Comparison of ENCODE assay signal across 8 cellular contexts in the genomic region with DNA sequence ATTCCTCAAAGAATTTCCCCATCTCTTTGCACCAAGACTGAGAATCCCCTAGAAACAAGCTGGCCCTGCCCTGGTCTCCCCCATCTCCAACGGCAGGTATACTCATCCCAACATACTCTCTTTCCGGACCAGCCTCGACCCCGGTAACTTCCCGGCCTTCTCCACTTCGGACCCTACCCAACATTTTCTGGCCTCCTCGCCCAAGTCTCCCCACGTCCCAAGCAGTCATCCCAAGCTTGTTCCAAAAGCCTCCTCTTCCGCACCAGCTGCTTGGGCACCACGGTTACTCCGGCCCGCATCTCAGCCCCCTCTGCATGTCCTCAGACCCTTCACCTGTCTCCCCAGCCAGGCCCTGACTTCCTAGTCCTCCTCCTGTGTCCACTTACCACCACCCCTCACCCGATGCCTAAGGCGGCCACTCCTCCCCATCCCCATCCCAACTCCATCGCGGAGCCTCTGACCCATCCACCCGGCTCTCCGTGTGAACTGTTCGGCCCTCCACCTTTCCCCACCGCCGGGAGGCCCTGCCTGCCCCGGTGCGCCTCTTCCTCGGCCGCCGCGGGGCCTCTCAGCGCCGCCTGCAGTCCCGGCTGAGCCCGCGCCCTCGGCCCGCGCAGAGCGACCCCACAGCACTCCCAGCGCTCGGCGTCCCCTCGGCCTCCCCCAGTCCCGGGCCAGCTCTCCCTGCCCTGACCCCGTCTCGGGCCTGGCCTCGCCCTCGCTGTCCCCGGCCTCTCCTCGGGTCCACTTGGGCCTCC. TPM values are rescaled to one million over a fixed set of nuclear protein-coding genes. Genes with fewer than 3 reads are reported as not detected.
DNase-seq lines count a peak whose midpoint lies in the region; ATAC-seq and TF ChIP-seq lines count a peak whose summit lies in the region.

No MANE protein-coding gene starts in this region.

- peaks cover 17% of the 10 kb centered on the region; the same call in 1 of the 2 replicates for H3K79me2 ChIP-seq in H9 (ENCODE audit: insufficient read depth, low read length)

- no peak overlapping the region for H2AFZ ChIP-seq in H9 (ENCODE audit: low read length)

- peak; percentile 40 for ATAC-seq in CD4-positive, alpha-beta T cell (ENCODE audit: poor library complexity)

- peak in 7 of 10 experiments; percentile 14 to 57 (median 32) for DNase-seq in CD4-positive, alpha-beta T cell
- DNase-seq in H9 (no peak), Peyer's patch (no peak), adipocyte (ENCODE audit: low read depth) (peak; percentile 76), hippocampal formation (lab: John Stamatoyannopoulos, UW) (no peak), HT-29 (ENCODE audit: low spot score) (no peak)

- H3K9ac ChIP-seq in H9 (ENCODE audit: extremely low read depth, insufficient read length, low read length) (peak overlapping the region; percentile 70), adipocyte (ENCODE audit: low read length) (peak overlapping the region; percentile 90)

- no peak overlapping the region for H3K56ac ChIP-seq in H9 (ENCODE audit: insufficient read length, low read depth, low read length)

- TF ChIP-seq POLR2A in Peyer's patch (IDR thresholded peaks at IDR 0.05): no peak

- peak overlapping the region; percentile 94 for H3K4me2 ChIP-seq in H9 (ENCODE audit: insufficient read depth, insufficient read length, low read length)

- H3K23ac ChIP-seq in H9 (ENCODE audit: insufficient read length, low read depth, low read length): peak overlapping the region; percentile 37

- no peak overlapping the region; the same call in 1 of the 2 replicates for H2BK15ac ChIP-seq in H9 (ENCODE audit: low read depth, low read length)

- no peaks in the 10 kb centered on the region for H3K27me3 ChIP-seq in CD4-positive, alpha-beta T cell (ENCODE audit: control insufficient read depth, insufficient read depth, low read length)
- H3K27me3 ChIP-seq in H9 (ENCODE audit: insufficient read depth, low read length) (no peaks in the 10 kb centered on the region), Peyer's patch (no peaks in the 10 kb centered on the region), adipocyte (replicated peaks; ENCODE audit: control insufficient read depth, insufficient read depth, low read length) (no peaks in the 10 kb centered on the region)

- no peak overlapping the region for H3T11ph ChIP-seq in H9 (ENCODE audit: low read length)

- CTCF ChIA-PET in CD4-positive, alpha-beta T cell (lab: Charles Lee): no interaction called here

- no peak overlapping the region for H2BK120ac ChIP-seq in H9 (ENCODE audit: low read depth, low read length, poor library complexity, severe bottlenecking)

- peaks cover 16% of the 10 kb centered on the region for H3K36me3 Mint-ChIP-seq in CD4-positive, alpha-beta T cell (ENCODE audit: low read depth)
- H3K36me3 Mint-ChIP-seq in H9 (ENCODE audit: insufficient read depth in 1 of 3, low read depth in 3 of 3): peaks cover 0 to 15% (median 8%) of the 10 kb centered on the region in 3 experiments; a peak in 3 of 7 replicates

- H3K4me3 ChIP-seq in Peyer's patch (peak overlapping the region; percentile 82 to 99 (median 92)), adipocyte (ENCODE audit: low read length) (peak overlapping the region; percentile 89), iPS-11a (ENCODE audit: low read depth, low read length) (peak overlapping the region; percentile 69), skin epidermis (peak overlapping the region; percentile 60 to 94 (median 90))

- no peaks in the 10 kb centered on the region for H3K27me3 Mint-ChIP-seq in CD4-positive, alpha-beta T cell
- peaks cover 16% of the 10 kb centered on the region for H3K27me3 Mint-ChIP-seq in H9 (ENCODE audit: low read depth)

- H2AK5ac ChIP-seq in H9 (ENCODE audit: insufficient read length, low read length): no peak overlapping the region

- no peak overlapping the region for H3K4ac ChIP-seq in H9 (ENCODE audit: low read depth, low read length)

- no peak overlapping the region for H4K8ac ChIP-seq in H9 (replicated peaks; ENCODE audit: insufficient read length, low read depth, low read length)

- no peaks in the 10 kb centered on the region for H3K9me3 Mint-ChIP-seq in CD4-positive, alpha-beta T cell
- peaks cover 0 to 4% of the 10 kb centered on the region in 2 experiments; a peak in 1 of 5 replicates for H3K9me3 Mint-ChIP-seq in H9

- TF ChIP-seq CTCF in CD4-positive, alpha-beta T cell (IDR thresholded peaks at IDR 0.05): peak; percentile 23
- TF ChIP-seq CTCF in H9 (conservative IDR thresholded peaks at IDR 0.05) (peak; percentile 26; the same call in 1 of the 3 replicates), Peyer's patch (IDR thresholded peaks at IDR 0.05) (peak in 4 of 6 experiments; percentile 26 to 44 (median 36))

- intact Hi-C loops in CD4-positive, alpha-beta T cell (cut with DNase I, micrococcal nuclease): loop anchor here (2.0 to 10.0 kb wide), 5 partner anchors 45 to 483 kb away; partner anchors contain the start of genes INPP5K (in 1 of the 2), OVCA2 (in 1 of the 2) and SLC43A2 (in 1 of the 2)

- H3K18ac ChIP-seq in H9 (ENCODE audit: insufficient read length, low read depth, low read length): no peak overlapping the region

- no peak overlapping the region for H3K27ac ChIP-seq in CD4-positive, alpha-beta T cell (ENCODE audit: low read depth, low read length)
- H3K27ac ChIP-seq in H9 (ENCODE audit: insufficient read length, low read depth, low read length) (no peak overlapping the region), Peyer's patch (peak overlapping the region; percentile 89 to 100 (median 95)), skin epidermis (peak overlapping the region; percentile 71 to 98 (median 92))

- H4K91ac ChIP-seq in H9 (ENCODE audit: insufficient read length, low read depth, low read length): no peak overlapping the region

- no peaks in the 10 kb centered on the region for H3K9me3 ChIP-seq in CD4-positive, alpha-beta T cell (ENCODE audit: control insufficient read depth, low read length)
- H3K9me3 ChIP-seq in H9 (ENCODE audit: control insufficient read depth, low read depth, low read length): no peaks in the 10 kb centered on the region
- no peaks in the 10 kb centered on the region for H3K9me3 ChIP-seq in Peyer's patch
- H3K9me3 ChIP-seq in adipocyte (ENCODE audit: control insufficient read depth, low read length): no peaks in the 10 kb centered on the region

- H3K36me3 ChIP-seq in Peyer's patch (no peaks in the 10 kb centered on the region), adipocyte (ENCODE audit: control insufficient read depth, insufficient read depth, low read length, severe bottlenecking) (no peaks in the 10 kb centered on the region)

- peaks cover 8% of the 10 kb centered on the region for H3K23me2 ChIP-seq in H9 (ENCODE audit: insufficient read length, low read depth, low read length, poor library complexity, severe bottlenecking)

- no peak overlapping the region for H2BK20ac ChIP-seq in H9 (ENCODE audit: low read depth, low read length, poor library complexity, severe bottlenecking)

- no peak overlapping the region for H2BK12ac ChIP-seq in H9 (ENCODE audit: insufficient read length, low read depth, low read length)

- peaks cover 37% of the 10 kb centered on the region for H3K4me1 Mint-ChIP-seq in CD4-positive, alpha-beta T cell (ENCODE audit: low read depth)
- H3K4me1 Mint-ChIP-seq in H9: peaks cover 29 to 31% of the 10 kb centered on the region in 2 experiments

- no peaks in the 10 kb centered on the region for H4K20me1 ChIP-seq in H9 (ENCODE audit: control insufficient read depth, insufficient read depth, insufficient read length)

- H3K27ac Mint-ChIP-seq in CD4-positive, alpha-beta T cell: peak overlapping the region; percentile 65
- peak overlapping the region in 1 of 3 experiments; percentile 7; a peak in 2 of 7 replicates for H3K27ac Mint-ChIP-seq in H9

- POLR2A ChIA-PET in CD4-positive, alpha-beta T cell (lab: Charles Lee): interaction anchor here (1.0 kb wide), 1 partner anchor 68 kb away, joined by 3 read pairs; no protein-coding TSS in a partner anchor

- WGBS in H9 (ENCODE audit: extremely low coverage, insufficient read length, low lambda C conversion rate): no CpG with 5 or more reads among the region's 47 CpGs

- H3K14ac ChIP-seq in H9 (ENCODE audit: insufficient read depth, low read length): peak overlapping the region; percentile 79

- H3K79me1 ChIP-seq in H9 (ENCODE audit: insufficient read depth, low read depth, low read length, poor library complexity, severe bottlenecking): peaks cover 11% of the 10 kb centered on the region

- peak overlapping the region; percentile 88 for H3K4me3 Mint-ChIP-seq in CD4-positive, alpha-beta T cell
- peak overlapping the region; percentile 84 to 91 for H3K4me3 Mint-ChIP-seq in H9

- no peak overlapping the region for H4K5ac ChIP-seq in H9 (ENCODE audit: insufficient read length, low read depth, low read length)

- H2BK5ac ChIP-seq in H9 (ENCODE audit: insufficient read length, low read length): no peak overlapping the region

- H3K4me1 ChIP-seq in H9 (ENCODE audit: insufficient read depth, low read length) (peaks cover 10% of the 10 kb centered on the region; the same call in 1 of the 2 replicates), Peyer's patch (peaks cover under 1 to 51% (median 5%) of the 10 kb centered on the region in 4 donors), adipocyte (ENCODE audit: control insufficient read depth, insufficient read depth, low read length) (peaks cover 37% of the 10 kb centered on the region)

RNA-seq across cellular contexts. Expression of gene PITPNA, which starts 1.0 kb away (rescaled TPM):
- total RNA-seq in CD4-positive, alpha-beta T cell: 10 to 100 TPM; 24.5 to 29.0 TPM
- total RNA-seq in H9 (2021) (68.9 and 74.2 TPM in 2 replicates), Peyer's patch (100 to 1,000 TPM in 2 of 4 donors, 10 to 100 TPM in 2; 88.2 to 132 (median 107) TPM)
- 15.9 and 23.1 TPM in 2 replicates for total RNA-seq in HT-29 (2014; rRNA removed; shearing (Covaris generic))

RNA-seq across cellular contexts. Expression of gene INPP5K, which starts 45.2 kb away (rescaled TPM):
- total RNA-seq in CD4-positive, alpha-beta T cell: 100 to 1,000 TPM; 199 to 207 TPM
- 28.1 and 29.4 TPM in 2 replicates for total RNA-seq in H9 (2021)
- total RNA-seq in Peyer's patch: 100 to 1,000 TPM in 1 of 4 donors, 10 to 100 TPM in 3; 60.9 to 163 (median 64.7) TPM
- total RNA-seq in HT-29 (2014; rRNA removed; shearing (Covaris generic)): 51.5 and 75.5 TPM in 2 replicates

Comparison
In these comparisons a context has a peak if more than half of its experiments do, and no peak if none do; other contexts are left out.
1. DNase-seq: peak in CD4-positive, alpha-beta T cell (7 of 10) and adipocyte (single experiment); none in H9 (single experiment), Peyer's patch (0 of 3), hippocampal formation (0 of 2) and HT-29 (single experiment).
2. H3K27ac ChIP-seq: peak in Peyer's patch (4 of 4) and skin epidermis (21 of 21); none in CD4-positive, alpha-beta T cell (single experiment) and H9 (single experiment).
3. Peak in every context shown above with its lines, with median percentiles within 50 percentile points of each other: CTCF ChIP-seq and H3K4me3 ChIP-seq.